ENCODE assay signal across 20 cellular contexts in the genomic region with DNA sequence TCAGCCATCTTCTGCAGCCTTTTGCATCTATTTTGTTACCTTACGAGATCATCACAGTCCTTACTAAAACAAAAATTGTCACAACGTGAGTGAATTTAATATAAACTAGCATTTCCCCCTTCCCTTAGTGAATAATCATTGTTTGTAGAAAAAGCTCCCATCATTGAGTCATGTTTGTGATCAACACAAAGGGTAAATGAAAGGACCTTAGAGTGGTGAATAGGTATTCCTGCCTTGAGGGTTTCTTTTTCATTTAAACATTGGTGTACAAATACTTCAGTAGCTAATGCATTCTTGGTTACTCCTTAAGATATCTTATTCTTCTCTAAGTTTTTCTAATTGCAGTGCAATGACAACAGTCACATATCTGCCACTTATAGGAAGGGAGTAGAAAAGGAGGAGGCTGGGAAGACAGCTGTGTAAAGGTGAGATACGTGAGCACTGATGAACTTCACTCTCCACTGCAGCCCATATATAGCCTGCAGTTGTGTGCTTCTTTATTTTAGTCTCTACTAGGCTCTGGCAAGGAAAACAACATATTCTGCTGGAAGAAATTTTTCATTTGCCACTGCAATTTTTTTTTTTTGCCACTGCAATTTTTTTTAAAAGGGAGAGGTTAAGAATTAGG. TPM values are rescaled to one million over a fixed set of nuclear protein-coding genes. Genes with fewer than 3 reads are reported as not detected.
DNase-seq lines count a peak whose midpoint lies in the region; ATAC-seq, FAIRE-seq and TF ChIP-seq lines count a peak whose summit lies in the region.
"Had no signal": no experiment of that assay in that cellular context is flagged by ENCODE, and none has a peak within 500 bp of the region (broad histone marks: within the 10 kb centered on the region; RNA-seq: fewer than 3 reads in every experiment).

No MANE protein-coding gene starts in this region.

- no peak for FAIRE-seq in A549 (lab: Jason Lieb, UNC)
- no peak for FAIRE-seq in H1 (lab: Jason Lieb, UNC)

- no peak overlapping the region for H3K18ac ChIP-seq in H1 (ENCODE audit: extremely low read depth, low read length)
- no peak overlapping the region for H3K18ac ChIP-seq in neuronal stem cell (ENCODE audit: low read length)

- H2BK5ac ChIP-seq in H1 (ENCODE audit: low read depth, low read length) (no peak overlapping the region), neuronal stem cell (ENCODE audit: low read length) (no peak overlapping the region)

- TF ChIP-seq CTCF in A549 (IDR thresholded peaks at IDR 0.05) (no peak), HFFc6 (IDR thresholded peaks at IDR 0.05) (no peak), H1 (IDR thresholded peaks at IDR 0.05; ENCODE audit: control extremely low read depth in 1 of 3, insufficient read depth in 1 of 3, low read depth in 1 of 3, low read length in 3 of 3) (no peak), WERI-Rb-1 (IDR thresholded peaks at IDR 0.05; ENCODE audit: low read depth, low read length) (no peak)

- no peak overlapping the region for H3K23ac ChIP-seq in H1 (ENCODE audit: insufficient read length)
- no peak overlapping the region for H3K23ac ChIP-seq in neuronal stem cell (ENCODE audit: low read depth, low read length, poor library complexity)

- TF ChIP-seq RAD21 in A549 (conservative IDR thresholded peaks at IDR 0.05 in 1 of 2, IDR thresholded peaks at IDR 0.05 in 1 of 2) (no peak), H1 (IDR thresholded peaks at IDR 0.05 in 1 of 2, conservative IDR thresholded peaks at IDR 0.05 in 1 of 2; ENCODE audit: low read depth in 2 of 2, low read length in 2 of 2) (no peak)

- H3K56ac ChIP-seq in H1 (replicated peaks; ENCODE audit: insufficient read length, low read depth, low read length): no peak overlapping the region

- H3K9me3 ChIP-seq in A549: no peaks in the 10 kb centered on the region
- no peaks in the 10 kb centered on the region for H3K9me3 ChIP-seq in H1 (ENCODE audit: insufficient read depth in 2 of 2, low read depth in 1 of 2, low read length in 1 of 2)
- no peaks in the 10 kb centered on the region for H3K9me3 ChIP-seq in neuronal stem cell (replicated peaks in 1 of 2; ENCODE audit: control insufficient read depth in 2 of 2, insufficient read depth in 1 of 2, low read depth in 1 of 2, low read length in 2 of 2)
- H3K9me3 ChIP-seq in WERI-Rb-1 (ENCODE audit: severe bottlenecking): no peaks in the 10 kb centered on the region
- H3K9me3 ChIP-seq: BLaER1 treated with 17β-estradiol and CSF1 and Interleukin-3, amounts not matched to agents 10 nM and 100 nM had no signal

- no peaks in the 10 kb centered on the region for H3K79me1 ChIP-seq in H1 (ENCODE audit: low read depth, low read length)
- no peaks in the 10 kb centered on the region for H3K79me1 ChIP-seq in neuronal stem cell (ENCODE audit: low read depth, low read length)

- no peak overlapping the region for H2AK5ac ChIP-seq in H1 (ENCODE audit: low read depth, low read length)
- no peak overlapping the region for H2AK5ac ChIP-seq in neuronal stem cell (ENCODE audit: low read depth, low read length)

- no peaks in the 10 kb centered on the region for H3K27me3 ChIP-seq in H1 (replicated peaks in 1 of 4; ENCODE audit: control insufficient read depth in 3 of 4, extremely low read depth in 1 of 4, insufficient read depth in 3 of 4, low read length in 3 of 4)
- H3K27me3 ChIP-seq in neuronal stem cell (ENCODE audit: control insufficient read depth in 3 of 3, insufficient read depth in 3 of 3, low read depth in 1 of 3, low read length in 3 of 3): no peaks in the 10 kb centered on the region
- no peaks in the 10 kb centered on the region for H3K27me3 ChIP-seq in WERI-Rb-1 (ENCODE audit: insufficient read depth, low read depth, severe bottlenecking)
- H3K27me3 ChIP-seq: BLaER1 treated with 17β-estradiol and CSF1 and Interleukin-3, amounts not matched to agents 10 nM and 100 nM had no signal

- no peak overlapping the region for H2BK20ac ChIP-seq in H1 (ENCODE audit: low read length)

- no peak overlapping the region for H4K5ac ChIP-seq in H1 (ENCODE audit: insufficient read length, low read depth, low read length)

- H2BK12ac ChIP-seq in H1 (ENCODE audit: low read depth, low read length) (no peak overlapping the region), neuronal stem cell (ENCODE audit: low read length) (no peak overlapping the region)

- H4K8ac ChIP-seq in H1 (ENCODE audit: extremely low read depth, insufficient read depth, low read length): no peak overlapping the region
- no peak overlapping the region for H4K8ac ChIP-seq in neuronal stem cell (ENCODE audit: low read depth, low read length)

- H3K79me2 ChIP-seq in H1 (ENCODE audit: control insufficient read depth in 1 of 2, insufficient read depth in 2 of 2, low read length in 2 of 2): no peaks in the 10 kb centered on the region

- peak in 1 of 2 experiments; percentile 58; a peak in 3 of 6 replicates for ATAC-seq in A549
- ATAC-seq in GM21619 (IDR thresholded peaks at IDR 0.05; ENCODE audit: unreplicated experiment): no peak
- ATAC-seq: CD8-positive, alpha-beta T cell had no signal

- H3K4me3 Mint-ChIP-seq in HFFc6: peak overlapping the region; percentile 37; the same call in 1 of the 2 replicates
- H3K4me3 Mint-ChIP-seq: CD8-positive, alpha-beta T cell; H9 had no signal

- H3K9me3 Mint-ChIP-seq in HFFc6: no peaks in the 10 kb centered on the region
- H3K9me3 Mint-ChIP-seq: CD8-positive, alpha-beta T cell; H9 had no signal

- H4K91ac ChIP-seq in H1 (replicated peaks; ENCODE audit: insufficient read length, low read length) (no peak overlapping the region), neuronal stem cell (ENCODE audit: low read depth, low read length, poor library complexity) (no peak overlapping the region)

- H3K27ac ChIP-seq in A549 (peak overlapping the region; percentile 56 to 64), H1 (ENCODE audit: low read depth, low read length) (no peak overlapping the region), neuronal stem cell (replicated peaks; ENCODE audit: low read length) (no peak overlapping the region), WERI-Rb-1 (no peak overlapping the region)
- H3K27ac ChIP-seq: BLaER1 treated with 17β-estradiol and CSF1 and Interleukin-3, amounts not matched to agents 10 nM and 100 nM had no signal

- H3K27ac Mint-ChIP-seq in HFFc6: peak overlapping the region; percentile 64
- H3K27ac Mint-ChIP-seq: CD8-positive, alpha-beta T cell; H9 had no signal

- H3K9ac ChIP-seq in H1 (replicated peaks in 1 of 4; ENCODE audit: extremely low read depth in 1 of 4, low read depth in 3 of 4, low read length in 3 of 4) (no peak overlapping the region), neuronal stem cell (ENCODE audit: low read depth, low read length, poor library complexity) (no peak overlapping the region)
- H3K9ac ChIP-seq: BLaER1 treated with 17β-estradiol and CSF1 and Interleukin-3, amounts not matched to agents 10 nM and 100 nM had no signal

- no peaks in the 10 kb centered on the region for H3K27me3 Mint-ChIP-seq in HFFc6 (ENCODE audit: insufficient read depth)

- H3K36me3 ChIP-seq in H1 (ENCODE audit: control insufficient read depth in 2 of 4, insufficient read depth in 4 of 4, low read length in 3 of 4): no peaks in the 10 kb centered on the region
- no peaks in the 10 kb centered on the region for H3K36me3 ChIP-seq in neuronal stem cell (replicated peaks in 1 of 2; ENCODE audit: control insufficient read depth in 2 of 2, insufficient read depth in 2 of 2, low read length in 2 of 2)
- H3K36me3 ChIP-seq in WERI-Rb-1: no peaks in the 10 kb centered on the region
- H3K36me3 ChIP-seq: BLaER1 treated with 17β-estradiol and CSF1 and Interleukin-3, amounts not matched to agents 10 nM and 100 nM had no signal

- H2BK15ac ChIP-seq in H1 (ENCODE audit: low read length) (no peak overlapping the region), neuronal stem cell (ENCODE audit: low read length) (no peak overlapping the region)

- POLR2A ChIA-PET in A549 (lab: Yijun Ruan, JAX): no interaction called here
- POLR2A ChIA-PET in H1 (lab: Charles Lee; ENCODE audit: partially characterized antibody): no interaction called here

- CTCF ChIA-PET in A549 (lab: Yijun Ruan, JAX): interaction anchor here (1.1 kb wide), 2 partner anchors 28 to 43 kb away, joined by 3 to 4 read pairs; partner anchors contain the start of gene ADGRG6
- CTCF ChIA-PET in H1 (lab: Charles Lee; ENCODE audit: partially characterized antibody): interaction anchor here (0.9 to 1.5 kb wide), 4 partner anchors 23 to 97 kb away, joined by 4 to 7 read pairs (median 6); no protein-coding TSS in a partner anchor

- peaks cover 57% of the 10 kb centered on the region for H3K4me1 Mint-ChIP-seq in HFFc6 (ENCODE audit: low read depth)

- no peaks in the 10 kb centered on the region for H3K23me2 ChIP-seq in H1 (ENCODE audit: low read depth, low read length)

- H2AFZ ChIP-seq in H1 (ENCODE audit: low read length) (peak overlapping the region; percentile 72; the same call in 1 of the 2 replicates), neuronal stem cell (ENCODE audit: low read length) (peak overlapping the region; percentile 26)

- H3K14ac ChIP-seq in H1 (ENCODE audit: insufficient read length): no peak overlapping the region
- H3K14ac ChIP-seq in neuronal stem cell (ENCODE audit: low read length): no peak overlapping the region

- H3K4me2 ChIP-seq in A549 (peak overlapping the region; percentile 79), H1 (ENCODE audit: insufficient read depth in 1 of 2, low read depth in 2 of 2, low read length in 2 of 2) (no peak overlapping the region), neuronal stem cell (ENCODE audit: insufficient read depth, low read length, poor library complexity, severe bottlenecking) (no peak overlapping the region)
- H3K4me2 ChIP-seq: BLaER1 treated with 17β-estradiol and CSF1 and Interleukin-3, amounts not matched to agents 10 nM and 100 nM had no signal

- TF ChIP-seq POLR2A in A549 (IDR thresholded peaks at IDR 0.05; ENCODE audit: low read length): no peak
- TF ChIP-seq POLR2A in H1 (IDR thresholded peaks at IDR 0.05; ENCODE audit: control extremely low read depth in 1 of 2, low read depth in 2 of 2, low read length in 2 of 2): no peak

- DNase-seq in A549 (ENCODE audit: low read depth in 1 of 2, low spot score in 1 of 2): no peak
- no peak for DNase-seq in HFFc6
- DNase-seq in H1 (ENCODE audit: low read depth in 1 of 2, low spot score in 2 of 2): no peak
- no peak for DNase-seq in neuronal stem cell (ENCODE audit: low spot score)
- DNase-seq in WERI-Rb-1: no peak
- no peak for DNase-seq in NCI-H2081 treated with DMSO at 0.1 percent for 48 hours (lab: John Stamatoyannopoulos, UW)
- DNase-seq: Calu3; CD8-positive, alpha-beta T cell; H9; Kasumi-1; MM.1S; NCI-H1092; NCI-H1436 treated with DMSO at 0.1 percent for 48 hours; NCI-H2029; NCI-H446 treated with DMSO at 0.1 percent for 48 hours; NCI-H69; NK-92 treated with Interleukin-12 subunit alpha and Interleukin-12 subunit beta, amount 100 ng/mL, for 24 hours; SHP77 treated with DMSO at 0.1 percent for 48 hours had no signal

- H3K36me3 Mint-ChIP-seq in HFFc6 (ENCODE audit: low read depth): peaks cover 11% of the 10 kb centered on the region
- H3K36me3 Mint-ChIP-seq: CD8-positive, alpha-beta T cell had no signal

- no peak for TF ChIP-seq EP300 in A549 (IDR thresholded peaks at IDR 0.05)
- TF ChIP-seq EP300 in H1 (IDR thresholded peaks at IDR 0.05; ENCODE audit: borderline replicate concordance in 1 of 2, low read depth in 2 of 2, low read length in 2 of 2): no peak

- peaks cover 97% of the 10 kb centered on the region for H3K4me1 ChIP-seq in A549
- H3K4me1 ChIP-seq in H1 (replicated peaks in 1 of 4; ENCODE audit: control insufficient read depth in 3 of 4, insufficient read depth in 4 of 4, low read length in 3 of 4): no peaks in the 10 kb centered on the region
- peaks cover 0 to 10% of the 10 kb centered on the region in 2 donors for H3K4me1 ChIP-seq in neuronal stem cell (ENCODE audit: control insufficient read depth in 2 of 2, insufficient read depth in 1 of 2, low read depth in 1 of 2, low read length in 2 of 2)

- H3K4ac ChIP-seq in H1 (replicated peaks; ENCODE audit: insufficient read length, low read depth, low read length) (no peak overlapping the region), neuronal stem cell (ENCODE audit: low read length) (no peak overlapping the region)

- H4K20me1 ChIP-seq in H1 (replicated peaks in 1 of 2; ENCODE audit: control insufficient read depth in 1 of 2, insufficient read depth in 2 of 2, low read length in 2 of 2): no peaks in the 10 kb centered on the region
- H4K20me1 ChIP-seq: BLaER1 treated with 17β-estradiol and CSF1 and Interleukin-3, amounts not matched to agents 10 nM and 100 nM had no signal

- 15% methylated on average over 3 of the region's 3 CpGs for WGBS in A549 (ENCODE audit: missing lambda C conversion rate)
- WGBS in H1 (ENCODE audit: extremely low coverage in 1 of 2, insufficient coverage in 1 of 2, insufficient read length in 1 of 2, insufficient replicate concordance in 2 of 2, low coverage in 1 of 2, low lambda C conversion rate in 2 of 2, missing lambda C conversion rate in 1 of 2), 2 experiments: 84% methylated on average over 3 of the region's 3 CpGs; no CpG with 5 or more reads in 1 of the 2 experiments
- WGBS in neuronal stem cell (ENCODE audit: extremely low coverage in 2 of 2, insufficient read length in 2 of 2, insufficient replicate concordance in 1 of 2), 2 donors: no CpG with 5 or more reads among the region's 3 CpGs

- H2BK120ac ChIP-seq in H1 (replicated peaks; ENCODE audit: low read depth, low read length) (no peak overlapping the region), neuronal stem cell (ENCODE audit: low read depth, low read length) (no peak overlapping the region)

- H3K4me3 ChIP-seq in A549: peak overlapping the region; percentile 8; the same call in 1 of the 3 replicates
- no peak overlapping the region for H3K4me3 ChIP-seq in H1 (ENCODE audit: extremely low read depth in 1 of 4, insufficient read depth in 2 of 4, low read depth in 3 of 4, low read length in 4 of 4)
- no peak overlapping the region for H3K4me3 ChIP-seq in neuronal stem cell (ENCODE audit: low read length in 2 of 2)
- H3K4me3 ChIP-seq in WERI-Rb-1 (ENCODE audit: low read depth, low read length): no peak overlapping the region
- H3K4me3 ChIP-seq: BLaER1 treated with 17β-estradiol and CSF1 and Interleukin-3, amounts not matched to agents 10 nM and 100 nM had no signal

RNA-seq across cellular contexts. Expression of gene ADGRG6, which starts 27.8 kb away (rescaled TPM):
- polyA plus RNA-seq in A549 (2011; rRNA removed): 176 and 181 TPM in 2 replicates
- polyA plus RNA-seq in A549 (2012; cell fraction: cytosol; rRNA removed): 34.3 and 35.0 TPM in 2 replicates
- 42.9 and 53.7 TPM in 2 replicates for polyA plus RNA-seq in A549 (2012; cell fraction: nucleus; rRNA removed)
- 53.9 to 61.1 TPM (median 55.4 TPM) in 3 replicates for polyA plus RNA-seq in A549 (2017; fragmentation: RNase III; extraction: RNeasy Plus Mini Kit Qiagen cat#74134 plus additional on column Dnase treatment)
- polyA minus RNA-seq in A549 (2011; rRNA and poly(A)+ RNA removed): 202 and 259 TPM in 2 replicates
- 10 to 100 TPM; 27.4 to 73.2 (median 29.7) TPM for total RNA-seq in HFFc6 (2021; fragmentation: NEBNext Ultra II Directional; extraction: Animal tissue kit (Norgen Biotek cat#: 25700))
- total RNA-seq in H1 (2021; fragmentation: NEBNext Ultra II Directional; extraction: Animal tissue kit (Norgen Biotek cat#: 25700)): 4.2 and 6.2 TPM in 2 replicates
- polyA plus RNA-seq in H1 (2011; rRNA removed): 1.1 and 1.7 TPM in 2 replicates
- polyA plus RNA-seq in H1 (2011; cell fraction: cytosol; rRNA removed): 1.2 TPM
- polyA plus RNA-seq in H1 (2011; cell fraction: nucleus; rRNA removed): 2.7 TPM
- polyA plus RNA-seq in H1 (2012, experiment 1 of 2): 1.0 to 2.0 TPM (median 1.7 TPM) in 4 replicates
- polyA plus RNA-seq in H1 (2012, experiment 2 of 2): 0.09 TPM
- 4.1 TPM for polyA plus RNA-seq in H1 (2013, experiment 1 of 2)
- 4.5 TPM for polyA plus RNA-seq in H1 (2013, experiment 2 of 2)
- polyA minus RNA-seq in H1 (2011; rRNA and poly(A)+ RNA removed): 4.0 and 7.0 TPM in 2 replicates
- 3.2 TPM for polyA minus RNA-seq in H1 (2011; cell fraction: cytosol; rRNA and poly(A)+ RNA removed)
- polyA minus RNA-seq in H1 (2011; cell fraction: nucleus; rRNA and poly(A)+ RNA removed): 11.3 TPM
- polyA plus RNA-seq in neuronal stem cell (2013, experiment 1 of 2): 0.47 TPM
- polyA plus RNA-seq in neuronal stem cell (2013, experiment 2 of 2): 0.40 TPM

Comparison
In these comparisons a context has a peak if more than half of its experiments do, and no peak if none do; other contexts are left out.
1. H3K27ac ChIP-seq: peak in A549 (2 of 2); none in H1 (single experiment), neuronal stem cell (single experiment) and WERI-Rb-1 (single experiment).